In the genomic region with DNA sequence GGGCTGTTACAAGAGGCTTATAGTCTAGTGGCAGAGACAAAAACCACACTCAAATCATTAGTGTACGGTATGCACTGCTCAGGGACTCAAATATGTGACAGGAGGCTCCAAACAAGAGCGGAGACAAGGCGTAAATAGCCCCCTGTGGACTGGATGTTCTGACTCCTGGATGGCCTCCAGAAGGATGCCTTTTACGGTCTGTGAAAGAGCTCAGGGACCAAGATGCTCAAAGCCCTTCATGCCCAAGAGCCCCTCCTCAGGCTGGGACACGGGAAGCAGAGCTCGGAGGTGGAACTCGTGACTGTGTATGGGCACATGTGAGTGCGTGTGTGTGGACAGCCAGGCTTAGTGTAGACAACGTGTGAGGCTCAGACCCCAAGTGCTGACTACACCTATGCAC, we compare ENCODE assay signal across 9 cellular contexts. TPM values are rescaled to one million over a fixed set of nuclear protein-coding genes. Genes with fewer than 3 reads are reported as not detected.
A peak's percentile ranks its signal among the peaks of the same experiment; 100 is the strongest.
DNase-seq lines count a peak whose midpoint lies in the region; ATAC-seq and TF ChIP-seq lines count a peak whose summit lies in the region.
"Had no signal": no experiment of that assay in that cellular context is flagged by ENCODE, and none has a peak within 500 bp of the region (broad histone marks: within the 10 kb centered on the region; RNA-seq: fewer than 3 reads in every experiment).

No MANE protein-coding gene starts in this region.

- H3K27me3 Mint-ChIP-seq in HFFc6 (ENCODE audit: insufficient read depth) = no peaks in the 10 kb centered on the region; the same call in none of the 2 replicates
- H3K27me3 Mint-ChIP-seq in activated CD4-positive, alpha-beta memory T cell treated with anti-CD3 and anti-CD28 coated beads, Interleukin-2, amount 10 ng/mL, durations not matched to agents 7 days and 5 days = no peaks in the 10 kb centered on the region
- H3K27me3 Mint-ChIP-seq: central memory CD8-positive, alpha-beta T cell had no signal

- H3K9me3 ChIP-seq in fibroblast of lung (ENCODE audit: control insufficient read depth, insufficient read depth, low read depth, low read length) (no peaks in the 10 kb centered on the region), spleen (no peaks in the 10 kb centered on the region)

- H3K9me3 Mint-ChIP-seq in HFFc6 = no peaks in the 10 kb centered on the region
- H3K9me3 Mint-ChIP-seq in activated CD4-positive, alpha-beta memory T cell treated with anti-CD3 and anti-CD28 coated beads, Interleukin-2, amount 10 ng/mL, durations not matched to agents 7 days and 5 days = no peaks in the 10 kb centered on the region
- H3K9me3 Mint-ChIP-seq: central memory CD8-positive, alpha-beta T cell had no signal

- H3K27me3 ChIP-seq in fibroblast of lung (ENCODE audit: control insufficient read depth, insufficient read depth, low read length) (no peaks in the 10 kb centered on the region), spleen (replicated peaks in 1 of 7) (no peaks in the 10 kb centered on the region)

- no peak for ATAC-seq in GM18502 (IDR thresholded peaks at IDR 0.05; ENCODE audit: poor library complexity, unreplicated experiment)
- no peak for ATAC-seq in GM21737 (IDR thresholded peaks at IDR 0.05; ENCODE audit: unreplicated experiment)

- H3K4me1 Mint-ChIP-seq in HFFc6 (ENCODE audit: low read depth) = peaks cover 80% of the 10 kb centered on the region
- H3K4me1 Mint-ChIP-seq in activated CD4-positive, alpha-beta memory T cell treated with anti-CD3 and anti-CD28 coated beads, Interleukin-2, amount 10 ng/mL, durations not matched to agents 7 days and 5 days = peaks cover 46% of the 10 kb centered on the region

- peaks cover 30% of the 10 kb centered on the region for H3K36me3 Mint-ChIP-seq in HFFc6 (ENCODE audit: low read depth)
- no peaks in the 10 kb centered on the region for H3K36me3 Mint-ChIP-seq in activated CD4-positive, alpha-beta memory T cell treated with anti-CD3 and anti-CD28 coated beads, Interleukin-2, amount 10 ng/mL, durations not matched to agents 7 days and 5 days (ENCODE audit: low read depth)

- peak overlapping the region; percentile 96 for H3K27ac Mint-ChIP-seq in HFFc6
- H3K27ac Mint-ChIP-seq in activated CD4-positive, alpha-beta memory T cell treated with anti-CD3 and anti-CD28 coated beads, Interleukin-2, amount 10 ng/mL, durations not matched to agents 7 days and 5 days = peak overlapping the region; percentile 47

- CTCF ChIA-PET in activated CD4-positive, alpha-beta memory T cell treated with anti-CD3 and anti-CD28 coated beads, Interleukin-2, amount 10 ng/mL, durations not matched to agents 7 days and 5 days (lab: Charles Lee) = interaction anchor here (0.6 to 2.3 kb wide), 2 partner anchors 9 to 64 kb away, joined by 3 to 16 read pairs; partner anchors contain the start of gene PPM1F

- peak overlapping the region; percentile 58 for H3K4me2 ChIP-seq in fibroblast of lung (ENCODE audit: extremely low read depth, insufficient read depth, low read length)

- TF ChIP-seq POLR2A in spleen (IDR thresholded peaks at IDR 0.05) = no peak

- no peak overlapping the region for H2AFZ ChIP-seq in fibroblast of lung (ENCODE audit: low read length)
- H2AFZ ChIP-seq: parathyroid adenoma had no signal

- H3K9ac ChIP-seq in fibroblast of lung (ENCODE audit: insufficient read depth, low read length) = no peak overlapping the region
- H3K9ac ChIP-seq: parathyroid adenoma had no signal

- H3K4me1 ChIP-seq in fibroblast of lung (ENCODE audit: control insufficient read depth, extremely low read depth, insufficient read depth, low read length) (peaks cover 36% of the 10 kb centered on the region), spleen (peaks cover 30 to 100% (median 93%) of the 10 kb centered on the region in 6 donors)

- H4K20me1 ChIP-seq in fibroblast of lung (ENCODE audit: control insufficient read depth, extremely low read depth, insufficient read depth, low read length) = no peaks in the 10 kb centered on the region

- POLR2A ChIA-PET in activated CD4-positive, alpha-beta memory T cell treated with anti-CD3 and anti-CD28 coated beads, Interleukin-2, amount 10 ng/mL, durations not matched to agents 7 days and 5 days (lab: Charles Lee) = no interaction called here

- 32 to 52% (median 46%) methylated on average over 9 of the region's 9 CpGs for WGBS in spleen, 5 donors

- H3K4me3 Mint-ChIP-seq in HFFc6 = peak overlapping the region; percentile 29
- H3K4me3 Mint-ChIP-seq in activated CD4-positive, alpha-beta memory T cell treated with anti-CD3 and anti-CD28 coated beads, Interleukin-2, amount 10 ng/mL, durations not matched to agents 7 days and 5 days = no peak overlapping the region
- H3K4me3 Mint-ChIP-seq: central memory CD8-positive, alpha-beta T cell had no signal

- intact Hi-C loops in spleen (cut with DNase I; ENCODE audit: low total_unique reads) = no loop called here

- DNase-seq in HFFc6 (no peak), fibroblast of lung (ENCODE audit: low read depth in 2 of 2) (peak in 1 of 2 donors; percentile 11), spleen (peak; percentile 70), activated gamma-delta T cell treated with Interleukin-2 at 50 U/mL for 16 hours (no peak)
- DNase-seq in activated CD4-positive, alpha-beta memory T cell treated with anti-CD3 and anti-CD28 coated beads, Interleukin-2, amount 10 ng/mL, durations not matched to agents 7 days and 5 days = no peak

- H3K4me3 ChIP-seq in fibroblast of lung (replicated peaks in 1 of 4; ENCODE audit: control extremely low read depth in 1 of 4, insufficient read depth in 1 of 4, low read depth in 3 of 4, low read length in 4 of 4) (no peak overlapping the region), spleen (peak overlapping the region in 1 of 8 donors; percentile 21)

- H3K27ac ChIP-seq in fibroblast of lung (ENCODE audit: insufficient read depth, low read length) (peak overlapping the region; percentile 97), spleen (peak overlapping the region; percentile 53 to 95 (median 90))

- H3K79me2 ChIP-seq in fibroblast of lung (ENCODE audit: control insufficient read depth, insufficient read depth, low read length) = peaks cover 18% of the 10 kb centered on the region
- H3K79me2 ChIP-seq: parathyroid adenoma had no signal

- no peak for TF ChIP-seq CTCF in HFFc6 (IDR thresholded peaks at IDR 0.05)
- TF ChIP-seq CTCF in fibroblast of lung (conservative IDR thresholded peaks at IDR 0.05 in 1 of 2, IDR thresholded peaks at IDR 0.05 in 1 of 2; ENCODE audit: low read depth in 1 of 2, low read length in 2 of 2) = no peak
- TF ChIP-seq CTCF in spleen (IDR thresholded peaks at IDR 0.05 in 8 of 11, conservative IDR thresholded peaks at IDR 0.05 in 3 of 11) = no peak

- H3K36me3 ChIP-seq in fibroblast of lung (ENCODE audit: control insufficient read depth, insufficient read depth, low read length) (peaks cover 25% of the 10 kb centered on the region), spleen (peaks cover 0 to 69% (median 24%) of the 10 kb centered on the region in 6 donors)

RNA-seq across cellular contexts. Expression of gene PPM1F, which starts 9.7 kb away (rescaled TPM):
- total RNA-seq in HFFc6 (2021; fragmentation: NEBNext Ultra II Directional; extraction: Animal tissue kit (Norgen Biotek cat#: 25700)) = 10 to 100 TPM; 56.1 to 65.3 (median 60.6) TPM
- total RNA-seq in activated CD4-positive, alpha-beta memory T cell treated with anti-CD3 and anti-CD28 coated beads, Interleukin-2, amount 10 ng/mL, durations not matched to agents 7 days and 5 days = 10 to 100 TPM; 11.9 to 12.5 TPM
- total RNA-seq in fibroblast of lung = 24.7 and 37.0 TPM in 2 replicates
- polyA plus RNA-seq in fibroblast of lung = 12.5 and 19.0 TPM in 2 replicates
- 17.7 and 30.6 TPM in 2 replicates for polyA plus RNA-seq in fibroblast of lung (2012)
- 23.5 and 40.0 TPM in 2 replicates for polyA minus RNA-seq in fibroblast of lung (ENCODE audit: low replicate concordance)
- 100 to 1,000 TPM in 1 of 7 donors, 10 to 100 TPM in 6; 63.4 to 103 (median 87.8) TPM for total RNA-seq in spleen
- 10 to 100 TPM; 13.6 to 37.2 (median 14.0) TPM for polyA plus RNA-seq in spleen

RNA-seq across cellular contexts. Expression of gene TOP3B, which starts 39.6 kb away (rescaled TPM):
- 10 to 100 TPM; 13.8 to 17.1 (median 15.2) TPM for total RNA-seq in HFFc6 (2021; fragmentation: NEBNext Ultra II Directional; extraction: Animal tissue kit (Norgen Biotek cat#: 25700))
- 10 to 100 TPM; 42.6 to 42.7 TPM for total RNA-seq in activated CD4-positive, alpha-beta memory T cell treated with anti-CD3 and anti-CD28 coated beads, Interleukin-2, amount 10 ng/mL, durations not matched to agents 7 days and 5 days
- total RNA-seq in fibroblast of lung (16.5 and 18.2 TPM in 2 replicates), spleen (10 to 100 TPM; 44.8 to 66.4 (median 55.4) TPM)
- polyA plus RNA-seq in fibroblast of lung (7.4 and 9.6 TPM in 2 replicates), spleen (10 to 100 TPM; 12.6 to 23.5 (median 19.5) TPM)
- 9.7 and 14.0 TPM in 2 replicates for polyA plus RNA-seq in fibroblast of lung (2012)
- polyA minus RNA-seq in fibroblast of lung (ENCODE audit: low replicate concordance) = 23.9 and 26.0 TPM in 2 replicates
